ENCODE assay signal across 8 cellular contexts in the genomic region with DNA sequence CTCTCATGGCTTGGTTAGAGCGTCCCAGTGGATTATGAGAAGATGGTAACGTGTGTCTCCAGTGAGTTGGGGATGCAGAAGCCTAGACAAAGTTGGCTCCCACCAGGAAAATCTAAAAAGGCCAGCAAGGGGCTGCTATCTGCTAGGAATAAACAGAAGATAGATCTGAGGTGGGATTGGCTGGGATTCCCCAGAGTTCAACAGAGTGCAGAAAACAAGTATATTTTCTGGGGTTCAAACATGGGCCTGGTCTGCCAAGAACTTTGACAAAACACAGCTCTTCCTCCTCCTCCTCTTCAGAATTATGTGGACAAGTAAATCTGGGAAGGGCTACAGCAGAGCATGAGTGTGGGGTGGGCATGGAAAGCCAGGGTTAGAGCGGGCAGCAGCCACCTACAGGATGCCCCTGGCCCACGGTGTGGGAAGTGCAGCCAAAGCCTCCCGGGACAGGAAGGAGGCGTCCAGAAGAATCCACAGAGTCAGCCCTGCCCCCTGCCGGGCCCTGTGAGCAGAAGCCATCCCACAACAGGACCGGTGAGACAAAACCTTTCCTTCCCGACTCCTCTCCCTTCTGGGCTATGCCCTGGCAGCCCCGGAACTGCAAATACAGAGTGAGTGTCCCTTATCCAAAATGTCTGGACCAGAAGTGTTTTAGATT.
DNase-seq lines count a peak whose midpoint lies in the region; ATAC-seq, FAIRE-seq and TF ChIP-seq lines count a peak whose summit lies in the region.

No MANE protein-coding gene starts in this region.

- no peak overlapping the region for H3K9ac ChIP-seq in GM12878 (ENCODE audit: control insufficient read depth, insufficient read depth, low read length)

- SMC1A ChIA-PET in GM12878 (lab: Charles Lee; ENCODE audit: uncharacterized antibody, unreplicated experiment), result interaction anchor here (0.9 to 3.0 kb wide), 4 partner anchors 11 to 78 kb away, joined by 5 to 19 read pairs (median 8); no protein-coding TSS in a partner anchor

- CTCF ChIA-PET in GM12878 (lab: Yijun Ruan, JAX), result interaction anchor here (0.6 to 9.0 kb wide), 11 partner anchors 9 to 279 kb away, joined by 3 to 93 read pairs (median 5); no protein-coding TSS in a partner anchor

- in situ Hi-C loops in GM12878 (cut with MboI), result loop anchor here (5.0 kb wide), 1 partner anchor 260 kb away; no protein-coding TSS in a partner anchor

- ATAC-seq in GM12878, result peak; percentile 61
- peak; percentile 71 for ATAC-seq in left lung
- ATAC-seq in GM21528 (IDR thresholded peaks at IDR 0.05; ENCODE audit: low FRiP score, unreplicated experiment), result no peak
- ATAC-seq in HG02884 (IDR thresholded peaks at IDR 0.05; ENCODE audit: unreplicated experiment), result no peak

- H3K4me3 ChIP-seq in MG63 (no peak overlapping the region), GM12878 (no peak overlapping the region), left lung (no peak overlapping the region)

- H2AFZ ChIP-seq in GM12878 (ENCODE audit: control insufficient read depth, low read depth, low read length), result no peak overlapping the region

- intact Hi-C loops in GM12878 (cut with micrococcal nuclease; ENCODE audit: unreplicated experiment), result loop anchor here (1.0 to 5.0 kb wide), 2 partner anchors 76 to 95 kb away; partner anchors contain the start of gene TSPAN18
- intact Hi-C loops in left lung (cut with DNase I), result no loop called here

- no peak overlapping the region for H3K27ac ChIP-seq in GM12878 (ENCODE audit: control insufficient read depth, insufficient read depth)
- no peak overlapping the region for H3K27ac ChIP-seq in left lung

- TF ChIP-seq EP300 in GM12878 (IDR thresholded peaks at IDR 0.05; ENCODE audit: borderline replicate concordance in 1 of 2, control insufficient read depth in 1 of 2, low read depth in 2 of 2, low read length in 2 of 2), result no peak

- 0 out of 2 replicates have a peak overlapping the region, but pooled peaks have one; percentile 17 for H3K4me2 ChIP-seq in GM12878 (ENCODE audit: control insufficient read depth, insufficient read depth)

- H3K36me3 ChIP-seq in MG63 (no peaks in the 10 kb centered on the region), GM12878 (ENCODE audit: control insufficient read depth in 2 of 2, insufficient read depth in 2 of 2, low read length in 1 of 2) (no peaks in the 10 kb centered on the region), left lung (no peaks in the 10 kb centered on the region)

- BruUV-seq in GM12878 (replicated peaks; lab: Mats Ljungman, UMichigan), result no TSS peak

- POLR2A ChIA-PET in GM12878 (lab: Charles Lee), result no interaction called here

- RAD21 ChIA-PET in GM12878 (lab: Charles Lee; ENCODE audit: unreplicated experiment), result interaction anchor here (0.6 to 3.3 kb wide), 6 partner anchors 16 to 76 kb away, joined by 3 to 17 read pairs (median 3); no protein-coding TSS in a partner anchor

- WGBS in GM12878 (ENCODE audit: insufficient coverage, insufficient replicate concordance, low lambda C conversion rate, missing lambda C conversion rate), result 16% methylated on average over 10 of the region's 10 CpGs

- no peaks in the 10 kb centered on the region for H3K79me2 ChIP-seq in GM12878 (ENCODE audit: control insufficient read depth, insufficient read depth, low read length)

- FAIRE-seq in GM12878 (lab: Jason Lieb, UNC), result no peak

- H3K4me1 ChIP-seq in GM12878 (ENCODE audit: control insufficient read depth, insufficient read depth, low read length) (peaks cover 12% of the 10 kb centered on the region), left lung (peaks cover 9 to 42% of the 10 kb centered on the region in 2 donors)

- TF ChIP-seq CTCF in GM12878 (IDR thresholded peaks at IDR 0.05 in 2 of 3, conservative IDR thresholded peaks at IDR 0.05 in 1 of 3; ENCODE audit: control insufficient read depth in 2 of 3, extremely low read depth in 1 of 3, insufficient read depth in 1 of 3, low read depth in 3 of 3, low read length in 3 of 3), result peak; percentile 28 to 67 (median 66); a peak in 5 of 6 replicates
- TF ChIP-seq CTCF in left lung (IDR thresholded peaks at IDR 0.05), result peak; percentile 36 to 51

- TF ChIP-seq RAD21 in GM12878 (IDR thresholded peaks at IDR 0.05; ENCODE audit: insufficient read depth, low read depth, low read length), result no peak

- TF ChIP-seq POLR2A in GM12878 (IDR thresholded peaks at IDR 0.05; ENCODE audit: low read depth, low read length), result no peak

- no peaks in the 10 kb centered on the region for H4K20me1 ChIP-seq in GM12878 (ENCODE audit: control insufficient read depth, insufficient read depth)

- DNase-seq in ELF-1 (ENCODE audit: low read depth, low spot score) (peak; percentile 69), MG63 (peak; percentile 60), GM12878 (ENCODE audit: low read depth, low spot score) (no peak), left lung (no peak), NCI-H446 (lab: John Stamatoyannopoulos, UW) (no peak), inferior parietal cortex (ENCODE audit: extremely low spot score) (no peak)

- H3K27me3 ChIP-seq in MG63 (no peaks in the 10 kb centered on the region), GM12878 (replicated peaks in 1 of 2; ENCODE audit: control insufficient read depth in 2 of 2, insufficient read depth in 2 of 2, low read length in 1 of 2) (no peaks in the 10 kb centered on the region), left lung (peaks cover 0 to 22% of the 10 kb centered on the region in 2 donors)

- H3K9me3 ChIP-seq in MG63 (no peaks in the 10 kb centered on the region), GM12878 (replicated peaks; ENCODE audit: control insufficient read depth, insufficient read depth, low read length) (no peaks in the 10 kb centered on the region), left lung (no peaks in the 10 kb centered on the region)

TF ChIP-seq in GM12878, 131 proteins besides CTCF, POLR2A, EP300 and RAD21:
- TF ChIP-seq, protein P1, sequence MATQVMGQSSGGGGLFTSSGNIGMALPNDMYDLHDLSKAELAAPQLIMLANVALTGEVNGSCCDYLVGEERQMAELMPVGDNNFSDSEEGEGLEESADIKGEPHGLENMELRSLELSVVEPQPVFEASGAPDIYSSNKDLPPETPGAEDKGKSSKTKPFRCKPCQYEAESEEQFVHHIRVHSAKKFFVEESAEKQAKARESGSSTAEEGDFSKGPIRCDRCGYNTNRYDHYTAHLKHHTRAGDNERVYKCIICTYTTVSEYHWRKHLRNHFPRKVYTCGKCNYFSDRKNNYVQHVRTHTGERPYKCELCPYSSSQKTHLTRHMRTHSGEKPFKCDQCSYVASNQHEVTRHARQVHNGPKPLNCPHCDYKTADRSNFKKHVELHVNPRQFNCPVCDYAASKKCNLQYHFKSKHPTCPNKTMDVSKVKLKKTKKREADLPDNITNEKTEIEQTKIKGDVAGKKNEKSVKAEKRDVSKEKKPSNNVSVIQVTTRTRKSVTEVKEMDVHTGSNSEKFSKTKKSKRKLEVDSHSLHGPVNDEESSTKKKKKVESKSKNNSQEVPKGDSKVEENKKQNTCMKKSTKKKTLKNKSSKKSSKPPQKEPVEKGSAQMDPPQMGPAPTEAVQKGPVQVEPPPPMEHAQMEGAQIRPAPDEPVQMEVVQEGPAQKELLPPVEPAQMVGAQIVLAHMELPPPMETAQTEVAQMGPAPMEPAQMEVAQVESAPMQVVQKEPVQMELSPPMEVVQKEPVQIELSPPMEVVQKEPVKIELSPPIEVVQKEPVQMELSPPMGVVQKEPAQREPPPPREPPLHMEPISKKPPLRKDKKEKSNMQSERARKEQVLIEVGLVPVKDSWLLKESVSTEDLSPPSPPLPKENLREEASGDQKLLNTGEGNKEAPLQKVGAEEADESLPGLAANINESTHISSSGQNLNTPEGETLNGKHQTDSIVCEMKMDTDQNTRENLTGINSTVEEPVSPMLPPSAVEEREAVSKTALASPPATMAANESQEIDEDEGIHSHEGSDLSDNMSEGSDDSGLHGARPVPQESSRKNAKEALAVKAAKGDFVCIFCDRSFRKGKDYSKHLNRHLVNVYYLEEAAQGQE (IDR thresholded peaks at IDR 0.05; ENCODE audit: low read depth, low read length), result no peak
- TF ChIP-seq IKZF1 (conservative IDR thresholded peaks at IDR 0.05), result 0 out of 2 replicates have a peak, but pooled peaks have one; percentile 40
- peak; percentile 57; the same call in 1 of the 2 replicates for TF ChIP-seq SMC3 (IDR thresholded peaks at IDR 0.05; ENCODE audit: borderline replicate concordance, low read length)
TF ChIP-seq in GM12878: peak in this region for 2.

Comparison
In these comparisons a context has a peak if more than half of its experiments do, and no peak if none do; other contexts are left out.
1. DNase-seq: peak in ELF-1 (single experiment) and MG63 (single experiment); none in GM12878 (single experiment), left lung (0 of 2), NCI-H446 (0 of 2) and inferior parietal cortex (single experiment).
2. ATAC-seq: peak in GM12878 (single experiment) and left lung (single experiment); none in GM21528 (single experiment) and HG02884 (single experiment).